ENCODE assay signal across 1 cellular context in genomic region chr7:1856966-1857441, GRCh38.
TF ChIP-seq lines count a peak whose summit lies in the region.

No MANE protein-coding gene starts in this region.

TF ChIP-seq in WTC11, 78 proteins besides CTCF, POLR2A, EP300 and RAD21 (continued from another document):
- no peak for TF ChIP-seq AR (CRISPR knock-in tag; IDR thresholded peaks at IDR 0.05)
